Comparison of ENCODE assay signal across 1 cellular context in the genomic region with DNA sequence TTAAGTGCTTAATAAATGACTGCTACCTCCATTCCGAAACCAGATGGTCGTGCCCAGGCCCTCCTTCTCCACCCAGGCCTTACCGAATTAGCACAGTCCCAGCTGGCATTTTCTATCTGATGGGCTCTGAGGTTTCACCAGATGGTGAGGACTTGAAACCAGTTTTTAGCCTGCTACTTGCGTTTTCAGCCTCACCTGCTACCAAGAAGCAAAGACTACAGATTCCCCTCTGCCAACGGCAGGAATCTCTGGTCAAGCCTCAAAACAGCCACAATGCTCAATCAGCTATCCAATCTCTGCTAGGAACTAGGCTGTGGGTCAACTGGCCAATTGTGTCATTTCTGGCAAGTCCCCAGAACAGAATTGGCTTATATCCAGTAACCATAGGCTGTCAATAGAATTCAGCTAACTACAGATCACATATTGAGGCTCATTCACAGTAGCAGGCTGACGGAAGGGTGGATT.
TF ChIP-seq lines count a peak whose summit lies in the region.

No MANE protein-coding gene starts in this region.

TF ChIP-seq in HepG2, 621 proteins besides CTCF, POLR2A, EP300 and RAD21:
- TF ChIP-seq, protein P1, sequence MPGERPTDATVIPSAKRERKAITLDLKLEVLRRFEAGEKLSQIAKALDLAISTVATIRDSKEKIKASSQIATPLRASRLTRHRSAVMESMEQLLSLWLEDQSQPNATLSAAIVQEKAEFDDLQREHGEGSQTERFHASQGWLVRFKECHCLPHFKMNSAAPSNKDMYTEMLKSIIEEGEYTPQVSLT (CRISPR knock-in tag; IDR thresholded peaks at IDR 0.05; ENCODE audit: borderline replicate concordance, low read depth) = no peak
- no peak for TF ChIP-seq MIER3 (CRISPR knock-in tag; IDR thresholded peaks at IDR 0.05; ENCODE audit: borderline replicate concordance)
- peak; percentile 31; the same call in 1 of the 2 replicates for TF ChIP-seq RXRA (CRISPR knock-in tag; IDR thresholded peaks at IDR 0.05)
- no peak for TF ChIP-seq HOXA5 (CRISPR knock-in tag; IDR thresholded peaks at IDR 0.05)
- no peak for TF ChIP-seq YY1 (IDR thresholded peaks at IDR 0.05; ENCODE audit: insufficient read depth, insufficient replicate concordance, low read depth, low read length)
- no peak for TF ChIP-seq SIX4 (CRISPR knock-in tag; IDR thresholded peaks at IDR 0.05)
- TF ChIP-seq, protein P2, sequence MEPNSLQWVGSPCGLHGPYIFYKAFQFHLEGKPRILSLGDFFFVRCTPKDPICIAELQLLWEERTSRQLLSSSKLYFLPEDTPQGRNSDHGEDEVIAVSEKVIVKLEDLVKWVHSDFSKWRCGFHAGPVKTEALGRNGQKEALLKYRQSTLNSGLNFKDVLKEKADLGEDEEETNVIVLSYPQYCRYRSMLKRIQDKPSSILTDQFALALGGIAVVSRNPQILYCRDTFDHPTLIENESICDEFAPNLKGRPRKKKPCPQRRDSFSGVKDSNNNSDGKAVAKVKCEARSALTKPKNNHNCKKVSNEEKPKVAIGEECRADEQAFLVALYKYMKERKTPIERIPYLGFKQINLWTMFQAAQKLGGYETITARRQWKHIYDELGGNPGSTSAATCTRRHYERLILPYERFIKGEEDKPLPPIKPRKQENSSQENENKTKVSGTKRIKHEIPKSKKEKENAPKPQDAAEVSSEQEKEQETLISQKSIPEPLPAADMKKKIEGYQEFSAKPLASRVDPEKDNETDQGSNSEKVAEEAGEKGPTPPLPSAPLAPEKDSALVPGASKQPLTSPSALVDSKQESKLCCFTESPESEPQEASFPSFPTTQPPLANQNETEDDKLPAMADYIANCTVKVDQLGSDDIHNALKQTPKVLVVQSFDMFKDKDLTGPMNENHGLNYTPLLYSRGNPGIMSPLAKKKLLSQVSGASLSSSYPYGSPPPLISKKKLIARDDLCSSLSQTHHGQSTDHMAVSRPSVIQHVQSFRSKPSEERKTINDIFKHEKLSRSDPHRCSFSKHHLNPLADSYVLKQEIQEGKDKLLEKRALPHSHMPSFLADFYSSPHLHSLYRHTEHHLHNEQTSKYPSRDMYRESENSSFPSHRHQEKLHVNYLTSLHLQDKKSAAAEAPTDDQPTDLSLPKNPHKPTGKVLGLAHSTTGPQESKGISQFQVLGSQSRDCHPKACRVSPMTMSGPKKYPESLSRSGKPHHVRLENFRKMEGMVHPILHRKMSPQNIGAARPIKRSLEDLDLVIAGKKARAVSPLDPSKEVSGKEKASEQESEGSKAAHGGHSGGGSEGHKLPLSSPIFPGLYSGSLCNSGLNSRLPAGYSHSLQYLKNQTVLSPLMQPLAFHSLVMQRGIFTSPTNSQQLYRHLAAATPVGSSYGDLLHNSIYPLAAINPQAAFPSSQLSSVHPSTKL (CRISPR knock-in tag; IDR thresholded peaks at IDR 0.05) = peak; percentile 47; the same call in 1 of the 2 replicates
- TF ChIP-seq HMG20A (CRISPR knock-in tag; IDR thresholded peaks at IDR 0.05; ENCODE audit: borderline replicate concordance) = peak; percentile 37; the same call in 1 of the 2 replicates
- TF ChIP-seq, protein P3, sequence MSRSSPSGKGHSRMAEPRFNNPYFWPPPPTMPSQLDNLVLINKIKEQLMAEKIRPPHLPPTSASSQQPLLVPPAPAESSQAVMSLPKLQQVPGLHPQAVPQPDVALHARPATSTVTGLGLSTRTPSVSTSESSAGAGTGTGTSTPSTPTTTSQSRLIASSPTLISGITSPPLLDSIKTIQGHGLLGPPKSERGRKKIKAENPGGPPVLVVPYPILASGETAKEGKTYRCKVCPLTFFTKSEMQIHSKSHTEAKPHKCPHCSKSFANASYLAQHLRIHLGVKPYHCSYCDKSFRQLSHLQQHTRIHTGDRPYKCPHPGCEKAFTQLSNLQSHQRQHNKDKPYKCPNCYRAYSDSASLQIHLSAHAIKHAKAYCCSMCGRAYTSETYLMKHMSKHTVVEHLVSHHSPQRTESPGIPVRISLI (CRISPR knock-in tag; IDR thresholded peaks at IDR 0.05; ENCODE audit: borderline replicate concordance) = no peak
